Comparison of ENCODE assay signal across 8 cellular contexts in genomic region chr12:82685721-82686222, GRCh38. TPM values are rescaled to one million over a fixed set of nuclear protein-coding genes. Genes with fewer than 3 reads are reported as not detected.
A peak's percentile ranks its signal among the peaks of the same experiment; 100 is the strongest.
DNase-seq lines count a peak whose midpoint lies in the region; ATAC-seq and FAIRE-seq lines count a peak whose summit lies in the region.

No MANE protein-coding gene starts in this region.

- H3K4me1 ChIP-seq in HUES48 (ENCODE audit: control insufficient read depth, insufficient read depth, low read length) (peaks cover 13% of the 10 kb centered on the region), mesodermal cell (ENCODE audit: control insufficient read depth, insufficient read depth, low read length, poor library complexity, severe bottlenecking) (peaks cover 4% of the 10 kb centered on the region)

- H3K9ac ChIP-seq in HUES48 (ENCODE audit: low read depth, low read length), result no peak overlapping the region

- 2 to 3% methylated on average over 9 to 12 of the region's 16 CpGs for WGBS in mesodermal cell (ENCODE audit: insufficient coverage in 2 of 2), 2 experiments

- peak overlapping the region; percentile 73 for H3K4me3 ChIP-seq in HUES48 (ENCODE audit: low read depth, low read length)
- H3K4me3 ChIP-seq in mesodermal cell (ENCODE audit: extremely low read depth, insufficient read depth, low read length, poor library complexity, severe bottlenecking), result peak overlapping the region; percentile 76

- FAIRE-seq in endometrium (lab: Jason Lieb, UNC), result peak; percentile 45

- H3K27ac ChIP-seq in HUES48 (ENCODE audit: low read depth, low read length), result peak overlapping the region; percentile 14
- H3K27ac ChIP-seq in mesodermal cell (ENCODE audit: low read depth, low read length, severe bottlenecking), result no peak overlapping the region

- H3K9me3 ChIP-seq in HUES48 (ENCODE audit: control insufficient read depth, insufficient read depth, low read length) (no peaks in the 10 kb centered on the region), mesodermal cell (ENCODE audit: control insufficient read depth, low read length) (no peaks in the 10 kb centered on the region)

- H3K36me3 ChIP-seq in HUES48 (ENCODE audit: control insufficient read depth, insufficient read depth, low read length) (no peaks in the 10 kb centered on the region), mesodermal cell (ENCODE audit: control insufficient read depth, insufficient read depth, low read length) (no peaks in the 10 kb centered on the region)

- peaks cover 17% of the 10 kb centered on the region for H3K27me3 ChIP-seq in HUES48 (ENCODE audit: control insufficient read depth, insufficient read depth, low read length)

- DNase-seq in D341Med (ENCODE audit: low spot score), result peak; percentile 89
- peak; percentile 86 for DNase-seq in NOMO-1 treated with dmso at 0.1 percent for 144 hours (lab: John Stamatoyannopoulos, UW; ENCODE audit: unreplicated experiment)
- peak; percentile 86 for DNase-seq in activated CD8-positive, alpha-beta memory T cell treated with anti-CD3 and anti-CD28 coated beads, Interleukin-2, amount 50 U/mL, for 24 hours (ENCODE audit: extremely low read depth)
- peak; percentile 75 for DNase-seq in stimulated activated CD8-positive, alpha-beta memory T cell treated with anti-CD3 and anti-CD28 coated beads, Interleukin-15, amount 100 ng/mL, for 24 hours (ENCODE audit: low read depth)

- peak; percentile 52 for ATAC-seq in GM21447 (IDR thresholded peaks at IDR 0.05; ENCODE audit: unreplicated experiment)

RNA-seq across cellular contexts. Expression of gene TMTC2, which starts 0.9 kb away (rescaled TPM):
- polyA plus RNA-seq in mesodermal cell (2013, experiment 1 of 2), result 9.7 TPM
- 7.9 TPM for polyA plus RNA-seq in mesodermal cell (2013, experiment 2 of 2)
